Comparison of ENCODE assay signal across 1 cellular context in the genomic region with DNA sequence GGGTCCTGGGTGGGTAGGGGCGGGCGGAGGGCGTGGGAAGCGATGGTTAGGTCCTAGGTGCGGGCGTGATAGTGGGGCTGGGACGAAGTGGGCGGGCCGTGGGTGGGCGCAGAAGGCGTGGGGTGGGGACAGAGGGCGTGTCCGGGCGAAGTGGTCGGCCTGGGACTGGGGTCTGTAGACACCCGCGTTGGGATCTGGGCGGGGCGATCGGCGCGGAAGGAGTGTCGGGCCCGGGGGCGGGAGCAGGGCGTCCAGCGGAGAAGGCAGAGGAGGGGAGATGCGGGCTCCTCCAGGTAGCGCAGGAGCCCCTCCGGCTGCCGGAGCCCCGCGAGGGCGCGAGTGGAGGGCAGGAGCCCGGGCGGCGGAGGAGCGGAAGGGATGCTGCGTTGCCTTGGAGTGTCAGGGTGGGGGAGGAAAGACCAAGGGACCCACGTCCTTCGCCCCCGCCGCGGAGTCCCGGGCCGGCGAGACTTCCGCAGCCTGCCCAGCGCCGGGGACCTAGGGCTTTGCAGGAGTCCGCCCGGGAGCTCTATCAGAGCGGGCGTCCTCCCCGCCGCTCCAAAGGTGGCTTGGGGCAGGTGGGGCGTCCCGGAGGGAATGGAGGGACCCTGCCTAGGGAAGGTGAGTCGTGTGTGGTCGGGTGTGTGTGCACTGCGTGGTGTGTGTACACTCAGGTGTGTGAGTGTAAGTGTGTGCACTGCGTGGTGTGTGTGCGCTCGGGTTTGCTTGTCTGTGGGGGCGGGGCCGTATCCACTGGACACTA.
TF ChIP-seq lines count a peak whose summit lies in the region.

No MANE protein-coding gene starts in this region.

TF ChIP-seq in HEK293, 187 proteins besides CTCF, POLR2A, EP300 and RAD21 (continued from another document):
- TF ChIP-seq, protein P1, sequence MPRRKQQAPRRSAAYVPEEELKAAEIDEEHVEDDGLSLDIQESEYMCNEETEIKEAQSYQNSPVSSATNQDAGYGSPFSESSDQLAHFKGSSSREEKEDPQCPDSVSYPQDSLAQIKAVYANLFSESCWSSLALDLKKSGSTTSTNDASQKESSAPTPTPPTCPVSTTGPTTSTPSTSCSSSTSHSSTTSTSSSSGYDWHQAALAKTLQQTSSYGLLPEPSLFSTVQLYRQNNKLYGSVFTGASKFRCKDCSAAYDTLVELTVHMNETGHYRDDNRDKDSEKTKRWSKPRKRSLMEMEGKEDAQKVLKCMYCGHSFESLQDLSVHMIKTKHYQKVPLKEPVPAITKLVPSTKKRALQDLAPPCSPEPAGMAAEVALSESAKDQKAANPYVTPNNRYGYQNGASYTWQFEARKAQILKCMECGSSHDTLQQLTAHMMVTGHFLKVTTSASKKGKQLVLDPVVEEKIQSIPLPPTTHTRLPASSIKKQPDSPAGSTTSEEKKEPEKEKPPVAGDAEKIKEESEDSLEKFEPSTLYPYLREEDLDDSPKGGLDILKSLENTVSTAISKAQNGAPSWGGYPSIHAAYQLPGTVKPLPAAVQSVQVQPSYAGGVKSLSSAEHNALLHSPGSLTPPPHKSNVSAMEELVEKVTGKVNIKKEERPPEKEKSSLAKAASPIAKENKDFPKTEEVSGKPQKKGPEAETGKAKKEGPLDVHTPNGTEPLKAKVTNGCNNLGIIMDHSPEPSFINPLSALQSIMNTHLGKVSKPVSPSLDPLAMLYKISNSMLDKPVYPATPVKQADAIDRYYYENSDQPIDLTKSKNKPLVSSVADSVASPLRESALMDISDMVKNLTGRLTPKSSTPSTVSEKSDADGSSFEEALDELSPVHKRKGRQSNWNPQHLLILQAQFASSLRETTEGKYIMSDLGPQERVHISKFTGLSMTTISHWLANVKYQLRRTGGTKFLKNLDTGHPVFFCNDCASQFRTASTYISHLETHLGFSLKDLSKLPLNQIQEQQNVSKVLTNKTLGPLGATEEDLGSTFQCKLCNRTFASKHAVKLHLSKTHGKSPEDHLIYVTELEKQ (tag by site-specific recombination; IDR thresholded peaks at IDR 0.05; ENCODE audit: borderline replicate concordance): no peak
- no peak for TF ChIP-seq ZNF48 (tag by site-specific recombination; IDR thresholded peaks at IDR 0.05)
